In the genomic region with DNA sequence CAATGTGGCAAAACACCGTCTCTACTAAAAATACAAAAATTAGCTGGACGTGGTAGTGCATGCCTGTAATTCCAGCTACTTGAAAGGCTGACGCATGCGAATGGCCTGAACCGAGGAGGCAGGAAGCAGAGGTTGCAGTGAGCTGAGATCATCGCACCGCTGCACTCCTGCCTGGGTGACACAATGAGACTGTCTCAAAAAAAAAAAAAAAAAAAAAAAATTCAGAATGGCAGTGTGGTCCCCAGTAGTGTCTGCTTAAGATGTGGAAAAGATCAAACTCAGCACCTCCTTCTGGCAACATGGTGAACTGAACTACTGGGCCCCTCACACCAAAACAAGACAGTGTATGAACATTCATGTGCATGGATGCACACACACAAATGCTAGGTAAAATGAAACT, we compare ENCODE assay signal across 1 cellular context.
TF ChIP-seq lines count a peak whose summit lies in the region.

No MANE protein-coding gene starts in this region.

TF ChIP-seq in HepG2, 621 proteins besides CTCF, POLR2A, EP300 and RAD21 (continued from another document):
- TF ChIP-seq JUNB (CRISPR knock-in tag; IDR thresholded peaks at IDR 0.05; ENCODE audit: borderline replicate concordance) (no peak), ZNF607 (CRISPR knock-in tag; IDR thresholded peaks at IDR 0.05; ENCODE audit: borderline replicate concordance) (no peak), MEF2D (CRISPR knock-in tag; IDR thresholded peaks at IDR 0.05) (no peak), NFKB2 (CRISPR knock-in tag; IDR thresholded peaks at IDR 0.05; ENCODE audit: borderline replicate concordance) (no peak)
- TF ChIP-seq, protein P1, sequence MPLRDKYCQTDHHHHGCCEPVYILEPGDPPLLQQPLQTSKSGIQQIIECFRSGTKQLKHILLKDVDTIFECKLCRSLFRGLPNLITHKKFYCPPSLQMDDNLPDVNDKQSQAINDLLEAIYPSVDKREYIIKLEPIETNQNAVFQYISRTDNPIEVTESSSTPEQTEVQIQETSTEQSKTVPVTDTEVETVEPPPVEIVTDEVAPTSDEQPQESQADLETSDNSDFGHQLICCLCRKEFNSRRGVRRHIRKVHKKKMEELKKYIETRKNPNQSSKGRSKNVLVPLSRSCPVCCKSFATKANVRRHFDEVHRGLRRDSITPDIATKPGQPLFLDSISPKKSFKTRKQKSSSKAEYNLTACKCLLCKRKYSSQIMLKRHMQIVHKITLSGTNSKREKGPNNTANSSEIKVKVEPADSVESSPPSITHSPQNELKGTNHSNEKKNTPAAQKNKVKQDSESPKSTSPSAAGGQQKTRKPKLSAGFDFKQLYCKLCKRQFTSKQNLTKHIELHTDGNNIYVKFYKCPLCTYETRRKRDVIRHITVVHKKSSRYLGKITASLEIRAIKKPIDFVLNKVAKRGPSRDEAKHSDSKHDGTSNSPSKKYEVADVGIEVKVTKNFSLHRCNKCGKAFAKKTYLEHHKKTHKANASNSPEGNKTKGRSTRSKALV (CRISPR knock-in tag; IDR thresholded peaks at IDR 0.05): no peak
- TF ChIP-seq, protein P2, sequence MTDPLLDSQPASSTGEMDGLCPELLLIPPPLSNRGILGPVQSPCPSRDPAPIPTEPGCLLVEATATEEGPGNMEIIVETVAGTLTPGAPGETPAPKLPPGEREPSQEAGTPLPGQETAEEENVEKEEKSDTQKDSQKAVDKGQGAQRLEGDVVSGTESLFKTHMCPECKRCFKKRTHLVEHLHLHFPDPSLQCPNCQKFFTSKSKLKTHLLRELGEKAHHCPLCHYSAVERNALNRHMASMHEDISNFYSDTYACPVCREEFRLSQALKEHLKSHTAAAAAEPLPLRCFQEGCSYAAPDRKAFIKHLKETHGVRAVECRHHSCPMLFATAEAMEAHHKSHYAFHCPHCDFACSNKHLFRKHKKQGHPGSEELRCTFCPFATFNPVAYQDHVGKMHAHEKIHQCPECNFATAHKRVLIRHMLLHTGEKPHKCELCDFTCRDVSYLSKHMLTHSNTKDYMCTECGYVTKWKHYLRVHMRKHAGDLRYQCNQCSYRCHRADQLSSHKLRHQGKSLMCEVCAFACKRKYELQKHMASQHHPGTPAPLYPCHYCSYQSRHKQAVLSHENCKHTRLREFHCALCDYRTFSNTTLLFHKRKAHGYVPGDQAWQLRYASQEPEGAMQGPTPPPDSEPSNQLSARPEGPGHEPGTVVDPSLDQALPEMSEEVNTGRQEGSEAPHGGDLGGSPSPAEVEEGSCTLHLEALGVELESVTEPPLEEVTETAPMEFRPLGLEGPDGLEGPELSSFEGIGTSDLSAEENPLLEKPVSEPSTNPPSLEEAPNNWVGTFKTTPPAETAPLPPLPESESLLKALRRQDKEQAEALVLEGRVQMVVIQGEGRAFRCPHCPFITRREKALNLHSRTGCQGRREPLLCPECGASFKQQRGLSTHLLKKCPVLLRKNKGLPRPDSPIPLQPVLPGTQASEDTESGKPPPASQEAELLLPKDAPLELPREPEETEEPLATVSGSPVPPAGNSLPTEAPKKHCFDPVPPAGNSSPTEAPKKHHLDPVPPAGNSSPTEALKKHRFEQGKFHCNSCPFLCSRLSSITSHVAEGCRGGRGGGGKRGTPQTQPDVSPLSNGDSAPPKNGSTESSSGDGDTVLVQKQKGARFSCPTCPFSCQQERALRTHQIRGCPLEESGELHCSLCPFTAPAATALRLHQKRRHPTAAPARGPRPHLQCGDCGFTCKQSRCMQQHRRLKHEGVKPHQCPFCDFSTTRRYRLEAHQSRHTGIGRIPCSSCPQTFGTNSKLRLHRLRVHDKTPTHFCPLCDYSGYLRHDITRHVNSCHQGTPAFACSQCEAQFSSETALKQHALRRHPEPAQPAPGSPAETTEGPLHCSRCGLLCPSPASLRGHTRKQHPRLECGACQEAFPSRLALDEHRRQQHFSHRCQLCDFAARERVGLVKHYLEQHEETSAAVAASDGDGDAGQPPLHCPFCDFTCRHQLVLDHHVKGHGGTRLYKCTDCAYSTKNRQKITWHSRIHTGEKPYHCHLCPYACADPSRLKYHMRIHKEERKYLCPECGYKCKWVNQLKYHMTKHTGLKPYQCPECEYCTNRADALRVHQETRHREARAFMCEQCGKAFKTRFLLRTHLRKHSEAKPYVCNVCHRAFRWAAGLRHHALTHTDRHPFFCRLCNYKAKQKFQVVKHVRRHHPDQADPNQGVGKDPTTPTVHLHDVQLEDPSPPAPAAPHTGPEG (CRISPR knock-in tag; IDR thresholded peaks at IDR 0.05): no peak
